ENCODE assay signal across 23 cellular contexts in the genomic region with DNA sequence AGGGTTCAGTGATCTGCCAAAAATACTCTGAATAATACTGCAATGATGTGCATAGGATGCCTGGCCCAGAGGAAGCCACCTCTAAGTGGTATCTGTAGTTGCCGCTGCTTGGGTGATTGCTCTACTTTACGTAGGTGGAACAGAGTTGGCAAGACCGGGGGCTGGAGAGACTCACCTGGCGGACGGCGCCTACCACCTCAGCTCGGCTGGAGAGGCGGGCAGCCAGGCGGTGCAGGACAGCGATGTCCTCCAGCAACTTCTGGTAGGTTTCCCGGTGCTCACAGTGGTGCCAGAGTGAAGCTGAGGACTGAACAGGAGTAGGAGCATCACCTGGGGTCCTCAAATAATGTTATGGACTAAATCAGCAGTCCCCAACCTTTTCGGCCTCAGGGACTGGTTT. TPM values are rescaled to one million over a fixed set of nuclear protein-coding genes. Genes with fewer than 3 reads are reported as not detected.
DNase-seq lines count a peak whose midpoint lies in the region; ATAC-seq and TF ChIP-seq lines count a peak whose summit lies in the region.
"Had no signal": no experiment of that assay in that cellular context is flagged by ENCODE, and none has a peak within 500 bp of the region (broad histone marks: within the 10 kb centered on the region; RNA-seq: fewer than 3 reads in every experiment).

No MANE protein-coding gene starts in this region.

- peak overlapping the region; percentile 83 for H3K27ac Mint-ChIP-seq in MCF 10A (ENCODE audit: low read depth, unreplicated experiment)
- peak overlapping the region; percentile 97 for H3K27ac Mint-ChIP-seq in stimulated activated memory B cell treated with anti-CD40 and anti-IgM and Interleukin-4, amounts not matched to agents 10 μg/mL and 1 μg/mL and 100 μg/mL, for 72 hours
- H3K27ac Mint-ChIP-seq: CD4-positive, alpha-beta T cell; H9 had no signal

- H3K9me3 Mint-ChIP-seq in MCF 10A (ENCODE audit: unreplicated experiment) = no peaks in the 10 kb centered on the region
- H3K9me3 Mint-ChIP-seq in stimulated activated memory B cell treated with anti-CD40 and anti-IgM and Interleukin-4, amounts not matched to agents 10 μg/mL and 1 μg/mL and 100 μg/mL, for 72 hours = no peaks in the 10 kb centered on the region
- H3K9me3 Mint-ChIP-seq: CD4-positive, alpha-beta T cell; H9 had no signal

- TF ChIP-seq CTCF in MCF 10A (IDR thresholded peaks at IDR 0.05; ENCODE audit: unreplicated experiment) (no peak), breast epithelium (IDR thresholded peaks at IDR 0.05) (no peak), uterus (IDR thresholded peaks at IDR 0.05) (no peak)

- no peaks in the 10 kb centered on the region for H3K9me3 ChIP-seq in breast epithelium
- H3K9me3 ChIP-seq in uterus = no peaks in the 10 kb centered on the region
- H3K9me3 ChIP-seq: Caco-2, Peyer's patch had no signal

- CTCF ChIA-PET in MCF 10A (lab: Yijun Ruan, JAX) = interaction anchor here (0.7 to 1.3 kb wide), 2 partner anchors 11 to 36 kb away, joined by 3 read pairs; no protein-coding TSS in a partner anchor

- H3K4me3 ChIP-seq in breast epithelium (no peak overlapping the region), uterus (no peak overlapping the region)
- H3K4me3 ChIP-seq: Peyer's patch had no signal

- H3K36me3 ChIP-seq in breast epithelium (no peaks in the 10 kb centered on the region), uterus (no peaks in the 10 kb centered on the region)
- H3K36me3 ChIP-seq: Peyer's patch had no signal

- H3K27me3 Mint-ChIP-seq in MCF 10A (ENCODE audit: insufficient read depth, unreplicated experiment) = no peaks in the 10 kb centered on the region
- no peaks in the 10 kb centered on the region for H3K27me3 Mint-ChIP-seq in stimulated activated memory B cell treated with anti-CD40 and anti-IgM and Interleukin-4, amounts not matched to agents 10 μg/mL and 1 μg/mL and 100 μg/mL, for 72 hours

- ATAC-seq in stimulated activated memory B cell treated with anti-CD40 and anti-IgM and Interleukin-4, amounts not matched to agents 10 μg/mL and 1 μg/mL and 100 μg/mL, for 72 hours = no peak
- no peak for ATAC-seq in GM18907 (IDR thresholded peaks at IDR 0.05; ENCODE audit: unreplicated experiment)
- ATAC-seq: Right ventricle myocardium inferior had no signal

- peaks cover 32% of the 10 kb centered on the region for H3K4me1 Mint-ChIP-seq in MCF 10A (ENCODE audit: insufficient read depth, unreplicated experiment)
- peaks cover 81% of the 10 kb centered on the region for H3K4me1 Mint-ChIP-seq in stimulated activated memory B cell treated with anti-CD40 and anti-IgM and Interleukin-4, amounts not matched to agents 10 μg/mL and 1 μg/mL and 100 μg/mL, for 72 hours

- no peak overlapping the region for H3K4me3 Mint-ChIP-seq in MCF 10A (ENCODE audit: unreplicated experiment)
- H3K4me3 Mint-ChIP-seq in stimulated activated memory B cell treated with anti-CD40 and anti-IgM and Interleukin-4, amounts not matched to agents 10 μg/mL and 1 μg/mL and 100 μg/mL, for 72 hours = no peak overlapping the region
- H3K4me3 Mint-ChIP-seq: CD4-positive, alpha-beta T cell; H9 had no signal

- H3K36me3 Mint-ChIP-seq in MCF 10A (ENCODE audit: insufficient read depth, unreplicated experiment) = no peaks in the 10 kb centered on the region
- H3K36me3 Mint-ChIP-seq in stimulated activated memory B cell treated with anti-CD40 and anti-IgM and Interleukin-4, amounts not matched to agents 10 μg/mL and 1 μg/mL and 100 μg/mL, for 72 hours = peaks cover 18% of the 10 kb centered on the region

- DNase-seq in MCF 10A (ENCODE audit: unreplicated experiment) = no peak
- no peak for DNase-seq in breast epithelium (ENCODE audit: low spot score in 2 of 2)
- peak; percentile 42 for DNase-seq in islet precursor cell
- DNase-seq in HT-29 (ENCODE audit: low spot score) = no peak
- no peak for DNase-seq in uterus
- no peak for DNase-seq in NCI-H1930 (lab: John Stamatoyannopoulos, UW)
- DNase-seq: AML-193; Caco-2; CD4-positive, alpha-beta T cell; GF-D8; H9; NCI-H1105; NCI-H2081 treated with DMSO at 0.1 percent for 48 hours; NCI-H748 treated with DMSO at 0.1 percent for 48 hours; NK-92 treated with Interleukin-12 subunit alpha and Interleukin-12 subunit beta, amount 100 ng/mL, for 24 hours; Peyer's patch had no signal

- POLR2A ChIA-PET in MCF 10A (lab: Yijun Ruan, JAX) = interaction anchor here (1.0 kb wide), 1 partner anchor 8 kb away, joined by 4 read pairs; no protein-coding TSS in a partner anchor

- intact Hi-C loops in MCF 10A (cut with micrococcal nuclease) (no loop called here), breast epithelium (cut with DNase I; ENCODE audit: low total_unique reads) (no loop called here), uterus (cut with DNase I; ENCODE audit: low total_unique reads) (no loop called here)

- H3K27me3 ChIP-seq in breast epithelium (no peaks in the 10 kb centered on the region), uterus (no peaks in the 10 kb centered on the region)
- H3K27me3 ChIP-seq: Peyer's patch had no signal

- TF ChIP-seq POLR2A in breast epithelium (IDR thresholded peaks at IDR 0.05) = no peak
- TF ChIP-seq POLR2A in uterus (IDR thresholded peaks at IDR 0.05) = no peak

- no peaks in the 10 kb centered on the region for H3K4me1 ChIP-seq in breast epithelium
- no peaks in the 10 kb centered on the region for H3K4me1 ChIP-seq in uterus
- H3K4me1 ChIP-seq: Caco-2 had no signal

- no TSS peak for BruUV-seq in MCF 10A (replicated peaks; lab: Mats Ljungman, UMichigan)

- H3K27ac ChIP-seq in breast epithelium (no peak overlapping the region), uterus (no peak overlapping the region)
- H3K27ac ChIP-seq: 22Rv1 had no signal

RNA-seq across cellular contexts. Expression of a gene that starts 34.5 kb away (rescaled TPM):
- total RNA-seq in MCF 10A (2022) (not detected in 2 replicates), breast epithelium (100 to 1,000 TPM in 1 of 3 donors, 10 to 100 TPM in 2; 39.2 to 218 (median 51.8) TPM), uterus (100 to 1,000 TPM in 1 of 4 donors, 10 to 100 TPM in 3; 12.8 to 154 (median 44.0) TPM)
- total RNA-seq in HT-29 (2014; rRNA removed; shearing (Covaris generic)) = not detected in 2 replicates
- total RNA-seq: Caco-2; CD4-positive, alpha-beta T cell; H9; LHCN-M2; NCI-H460; SK-MEL-5 had no signal

Comparison
In these comparisons a context has a peak if more than half of its experiments do, and no peak if none do; other contexts are left out.
1. RNA of a gene that starts 34.5 kb away (total RNA-seq): 12.8 to 154 TPM in uterus and 39.2 to 218 TPM in breast epithelium; not detected in MCF 10A and not detected in HT-29; every median in the first group is over 10 times any median in the second.